2 cellular contexts compared by ENCODE assay signal in the genomic region with DNA sequence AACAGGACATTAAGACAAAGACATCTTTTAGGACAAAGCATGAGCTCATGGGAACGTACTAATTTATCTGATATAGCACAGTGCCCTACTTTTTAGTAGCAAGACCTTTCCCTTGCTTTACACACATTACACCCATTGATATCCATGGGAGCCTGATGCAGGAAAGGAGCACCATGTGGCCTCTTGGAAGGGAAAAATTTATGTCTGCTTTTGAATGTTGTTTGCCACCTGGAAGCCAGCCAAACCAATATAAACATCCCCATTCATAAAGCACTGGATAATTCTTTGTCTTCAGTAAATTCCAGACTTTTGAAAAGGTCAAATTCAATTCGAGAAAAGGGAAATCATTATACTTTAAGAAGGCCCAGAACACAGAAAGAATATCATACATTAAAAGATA.
TF ChIP-seq lines count a peak whose summit lies in the region.

No MANE protein-coding gene starts in this region.

TF ChIP-seq in A549, 52 proteins besides CTCF, POLR2A, EP300 and RAD21 (continued from another document):
- TF ChIP-seq USF2 (IDR thresholded peaks at IDR 0.05) = no peak
TF ChIP-seq in A549: peak in this region for 1.

TF ChIP-seq in IMR-90, 13 proteins besides CTCF, POLR2A, EP300 and RAD21 (continued from another document):
- TF ChIP-seq MAZ (IDR thresholded peaks at IDR 0.05; ENCODE audit: borderline replicate concordance, low read depth, low read length) = no peak
- TF ChIP-seq CEBPB (IDR thresholded peaks at IDR 0.05; ENCODE audit: low read depth, low read length) = no peak
- TF ChIP-seq MAFK (IDR thresholded peaks at IDR 0.05; ENCODE audit: low read depth, low read length) = no peak
- TF ChIP-seq NFE2L2 (IDR thresholded peaks at IDR 0.05; ENCODE audit: low read depth, low read length) = no peak
- no peak for TF ChIP-seq MXI1 (IDR thresholded peaks at IDR 0.05; ENCODE audit: borderline replicate concordance, low read depth, low read length)
- no peak for TF ChIP-seq USF2 (IDR thresholded peaks at IDR 0.05; ENCODE audit: low read depth, low read length)
- TF ChIP-seq SMC3 (IDR thresholded peaks at IDR 0.05; ENCODE audit: low read depth, low read length) = no peak
